In the genomic region with DNA sequence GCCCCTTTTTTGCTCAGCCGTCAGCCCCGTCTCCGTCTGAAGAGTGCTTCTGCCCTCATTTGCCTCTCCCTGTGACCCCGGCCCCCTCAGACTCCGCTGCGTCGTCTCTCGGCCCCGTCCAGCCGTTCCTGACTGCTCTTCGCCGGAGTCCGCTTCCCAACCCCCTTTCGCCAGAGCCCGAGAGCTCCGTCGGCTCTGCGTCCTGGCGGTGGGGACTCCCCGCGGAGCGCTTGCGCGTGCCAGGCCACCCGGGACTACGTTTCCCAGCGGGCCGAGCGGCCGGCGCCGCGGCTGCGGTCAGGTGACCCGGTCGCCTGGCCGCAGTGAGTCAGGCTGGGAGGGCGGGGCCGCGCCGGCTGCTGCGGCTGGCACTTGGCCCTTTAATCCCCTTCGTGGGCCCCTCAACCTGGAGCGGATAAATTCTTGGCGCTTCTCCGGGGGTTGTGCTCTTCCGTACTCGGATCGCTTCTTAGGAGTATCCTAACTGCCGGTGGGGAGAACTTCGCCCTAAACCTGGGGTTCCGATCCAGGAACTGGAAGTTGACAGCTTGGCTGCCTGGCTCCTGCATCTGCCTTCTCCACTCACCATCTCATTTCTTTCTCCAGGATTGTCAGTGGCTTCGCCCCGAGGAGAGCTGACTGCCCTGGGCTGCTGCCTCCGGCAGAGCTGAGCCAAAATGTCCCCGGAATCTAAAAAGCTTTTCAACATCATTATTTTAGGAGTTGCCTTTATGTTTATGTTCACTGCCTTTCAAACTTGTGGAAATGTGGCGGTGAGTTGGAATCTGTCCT, we compare ENCODE assay signal across 1 cellular context.
TF ChIP-seq lines count a peak whose summit lies in the region.

A gene (plus strand): TSS at position 444 of the 792 bp plus-strand sequence. CDS start 234 bp downstream, at position 678.

TF ChIP-seq in SK-N-SH, 30 proteins besides CTCF, POLR2A, EP300 and RAD21:
- TF ChIP-seq GABPA (IDR thresholded peaks at IDR 0.05; ENCODE audit: low read depth) (no peak), EZH2phosphoT487 (IDR thresholded peaks at IDR 0.05; ENCODE audit: borderline replicate concordance, low read depth) (no peak), YY1 (IDR thresholded peaks at IDR 0.05; ENCODE audit: low read depth) (no peak), TCF12 (IDR thresholded peaks at IDR 0.05) (no peak; the same call in 1 of the 2 replicates), TEAD4 (IDR thresholded peaks at IDR 0.05; ENCODE audit: borderline replicate concordance, insufficient read depth) (no peak), TAF1 (IDR thresholded peaks at IDR 0.05; ENCODE audit: borderline replicate concordance, low read depth, low read length) (peak; percentile 22; the same call in 1 of the 2 replicates), RFX5 (IDR thresholded peaks at IDR 0.05; ENCODE audit: low read length) (no peak; the same call in 1 of the 2 replicates), NRF1 (IDR thresholded peaks at IDR 0.05; ENCODE audit: low read depth, low read length) (peak; percentile 84), GATA2 (CRISPR knock-in tag; IDR thresholded peaks at IDR 0.05) (no peak), ELF1 (IDR thresholded peaks at IDR 0.05) (0 out of 2 replicates have a peak, but pooled peaks have one; percentile 17), MXI1 (IDR thresholded peaks at IDR 0.05; ENCODE audit: low read depth, low read length) (peak; percentile 94), FOXJ3 (CRISPR knock-in tag; IDR thresholded peaks at IDR 0.05) (peak; percentile 13; the same call in 1 of the 2 replicates), CHD2 (IDR thresholded peaks at IDR 0.05; ENCODE audit: low read length, partially characterized antibody) (no peak), RXRA (IDR thresholded peaks at IDR 0.05; ENCODE audit: borderline replicate concordance, low read depth) (peak; percentile 74; the same call in 1 of the 2 replicates), FOXM1 (IDR thresholded peaks at IDR 0.05; ENCODE audit: low read depth) (peak; percentile 8; the same call in 1 of the 2 replicates), JUND (IDR thresholded peaks at IDR 0.05) (peak; percentile 62; the same call in 1 of the 2 replicates), SIN3A (IDR thresholded peaks at IDR 0.05; ENCODE audit: borderline replicate concordance, low read depth, low read length) (peak; percentile 87), NFIC (IDR thresholded peaks at IDR 0.05; ENCODE audit: borderline replicate concordance) (peak; percentile 82), MEF2A (IDR thresholded peaks at IDR 0.05; ENCODE audit: borderline replicate concordance, low read depth) (no peak), SMC3 (IDR thresholded peaks at IDR 0.05; ENCODE audit: low read depth, low read length) (no peak), RCOR1 (IDR thresholded peaks at IDR 0.05; ENCODE audit: low read length) (no peak), POLR2AphosphoS5 (IDR thresholded peaks at IDR 0.05; ENCODE audit: low read depth, low read length) (peak; percentile 32; the same call in 1 of the 2 replicates), FOSL2 (IDR thresholded peaks at IDR 0.05; ENCODE audit: borderline replicate concordance, low read depth) (peak; percentile 78; the same call in 1 of the 2 replicates)
- TF ChIP-seq, protein P1, sequence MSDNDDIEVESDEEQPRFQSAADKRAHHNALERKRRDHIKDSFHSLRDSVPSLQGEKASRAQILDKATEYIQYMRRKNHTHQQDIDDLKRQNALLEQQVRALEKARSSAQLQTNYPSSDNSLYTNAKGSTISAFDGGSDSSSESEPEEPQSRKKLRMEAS (IDR thresholded peaks at IDR 0.05; ENCODE audit: low read depth) = peak; percentile 56
- TF ChIP-seq, protein P2, sequence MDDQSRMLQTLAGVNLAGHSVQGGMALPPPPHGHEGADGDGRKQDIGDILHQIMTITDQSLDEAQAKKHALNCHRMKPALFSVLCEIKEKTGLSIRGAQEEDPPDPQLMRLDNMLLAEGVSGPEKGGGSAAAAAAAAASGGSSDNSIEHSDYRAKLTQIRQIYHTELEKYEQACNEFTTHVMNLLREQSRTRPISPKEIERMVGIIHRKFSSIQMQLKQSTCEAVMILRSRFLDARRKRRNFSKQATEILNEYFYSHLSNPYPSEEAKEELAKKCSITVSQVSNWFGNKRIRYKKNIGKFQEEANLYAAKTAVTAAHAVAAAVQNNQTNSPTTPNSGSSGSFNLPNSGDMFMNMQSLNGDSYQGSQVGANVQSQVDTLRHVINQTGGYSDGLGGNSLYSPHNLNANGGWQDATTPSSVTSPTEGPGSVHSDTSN (IDR thresholded peaks at IDR 0.05) = no peak; the same call in 1 of the 2 replicates
- TF ChIP-seq, protein P3, sequence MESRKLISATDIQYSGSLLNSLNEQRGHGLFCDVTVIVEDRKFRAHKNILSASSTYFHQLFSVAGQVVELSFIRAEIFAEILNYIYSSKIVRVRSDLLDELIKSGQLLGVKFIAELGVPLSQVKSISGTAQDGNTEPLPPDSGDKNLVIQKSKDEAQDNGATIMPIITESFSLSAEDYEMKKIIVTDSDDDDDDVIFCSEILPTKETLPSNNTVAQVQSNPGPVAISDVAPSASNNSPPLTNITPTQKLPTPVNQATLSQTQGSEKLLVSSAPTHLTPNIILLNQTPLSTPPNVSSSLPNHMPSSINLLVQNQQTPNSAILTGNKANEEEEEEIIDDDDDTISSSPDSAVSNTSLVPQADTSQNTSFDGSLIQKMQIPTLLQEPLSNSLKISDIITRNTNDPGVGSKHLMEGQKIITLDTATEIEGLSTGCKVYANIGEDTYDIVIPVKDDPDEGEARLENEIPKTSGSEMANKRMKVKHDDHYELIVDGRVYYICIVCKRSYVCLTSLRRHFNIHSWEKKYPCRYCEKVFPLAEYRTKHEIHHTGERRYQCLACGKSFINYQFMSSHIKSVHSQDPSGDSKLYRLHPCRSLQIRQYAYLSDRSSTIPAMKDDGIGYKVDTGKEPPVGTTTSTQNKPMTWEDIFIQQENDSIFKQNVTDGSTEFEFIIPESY (IDR thresholded peaks at IDR 0.05; ENCODE audit: borderline replicate concordance, low read depth) = peak; percentile 52
- TF ChIP-seq, protein P4, sequence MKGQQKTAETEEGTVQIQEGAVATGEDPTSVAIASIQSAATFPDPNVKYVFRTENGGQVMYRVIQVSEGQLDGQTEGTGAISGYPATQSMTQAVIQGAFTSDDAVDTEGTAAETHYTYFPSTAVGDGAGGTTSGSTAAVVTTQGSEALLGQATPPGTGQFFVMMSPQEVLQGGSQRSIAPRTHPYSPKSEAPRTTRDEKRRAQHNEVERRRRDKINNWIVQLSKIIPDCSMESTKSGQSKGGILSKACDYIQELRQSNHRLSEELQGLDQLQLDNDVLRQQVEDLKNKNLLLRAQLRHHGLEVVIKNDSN (IDR thresholded peaks at IDR 0.05; ENCODE audit: borderline replicate concordance, low read depth) = peak; percentile 98
- TF ChIP-seq, protein P5, sequence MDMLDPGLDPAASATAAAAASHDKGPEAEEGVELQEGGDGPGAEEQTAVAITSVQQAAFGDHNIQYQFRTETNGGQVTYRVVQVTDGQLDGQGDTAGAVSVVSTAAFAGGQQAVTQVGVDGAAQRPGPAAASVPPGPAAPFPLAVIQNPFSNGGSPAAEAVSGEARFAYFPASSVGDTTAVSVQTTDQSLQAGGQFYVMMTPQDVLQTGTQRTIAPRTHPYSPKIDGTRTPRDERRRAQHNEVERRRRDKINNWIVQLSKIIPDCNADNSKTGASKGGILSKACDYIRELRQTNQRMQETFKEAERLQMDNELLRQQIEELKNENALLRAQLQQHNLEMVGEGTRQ (IDR thresholded peaks at IDR 0.05; ENCODE audit: borderline replicate concordance, low read depth, low read length) = peak; percentile 91
- TF ChIP-seq, protein P6, sequence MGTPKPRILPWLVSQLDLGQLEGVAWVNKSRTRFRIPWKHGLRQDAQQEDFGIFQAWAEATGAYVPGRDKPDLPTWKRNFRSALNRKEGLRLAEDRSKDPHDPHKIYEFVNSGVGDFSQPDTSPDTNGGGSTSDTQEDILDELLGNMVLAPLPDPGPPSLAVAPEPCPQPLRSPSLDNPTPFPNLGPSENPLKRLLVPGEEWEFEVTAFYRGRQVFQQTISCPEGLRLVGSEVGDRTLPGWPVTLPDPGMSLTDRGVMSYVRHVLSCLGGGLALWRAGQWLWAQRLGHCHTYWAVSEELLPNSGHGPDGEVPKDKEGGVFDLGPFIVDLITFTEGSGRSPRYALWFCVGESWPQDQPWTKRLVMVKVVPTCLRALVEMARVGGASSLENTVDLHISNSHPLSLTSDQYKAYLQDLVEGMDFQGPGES (IDR thresholded peaks at IDR 0.05; ENCODE audit: low read depth, low read length) = no peak
- TF ChIP-seq, protein P7, sequence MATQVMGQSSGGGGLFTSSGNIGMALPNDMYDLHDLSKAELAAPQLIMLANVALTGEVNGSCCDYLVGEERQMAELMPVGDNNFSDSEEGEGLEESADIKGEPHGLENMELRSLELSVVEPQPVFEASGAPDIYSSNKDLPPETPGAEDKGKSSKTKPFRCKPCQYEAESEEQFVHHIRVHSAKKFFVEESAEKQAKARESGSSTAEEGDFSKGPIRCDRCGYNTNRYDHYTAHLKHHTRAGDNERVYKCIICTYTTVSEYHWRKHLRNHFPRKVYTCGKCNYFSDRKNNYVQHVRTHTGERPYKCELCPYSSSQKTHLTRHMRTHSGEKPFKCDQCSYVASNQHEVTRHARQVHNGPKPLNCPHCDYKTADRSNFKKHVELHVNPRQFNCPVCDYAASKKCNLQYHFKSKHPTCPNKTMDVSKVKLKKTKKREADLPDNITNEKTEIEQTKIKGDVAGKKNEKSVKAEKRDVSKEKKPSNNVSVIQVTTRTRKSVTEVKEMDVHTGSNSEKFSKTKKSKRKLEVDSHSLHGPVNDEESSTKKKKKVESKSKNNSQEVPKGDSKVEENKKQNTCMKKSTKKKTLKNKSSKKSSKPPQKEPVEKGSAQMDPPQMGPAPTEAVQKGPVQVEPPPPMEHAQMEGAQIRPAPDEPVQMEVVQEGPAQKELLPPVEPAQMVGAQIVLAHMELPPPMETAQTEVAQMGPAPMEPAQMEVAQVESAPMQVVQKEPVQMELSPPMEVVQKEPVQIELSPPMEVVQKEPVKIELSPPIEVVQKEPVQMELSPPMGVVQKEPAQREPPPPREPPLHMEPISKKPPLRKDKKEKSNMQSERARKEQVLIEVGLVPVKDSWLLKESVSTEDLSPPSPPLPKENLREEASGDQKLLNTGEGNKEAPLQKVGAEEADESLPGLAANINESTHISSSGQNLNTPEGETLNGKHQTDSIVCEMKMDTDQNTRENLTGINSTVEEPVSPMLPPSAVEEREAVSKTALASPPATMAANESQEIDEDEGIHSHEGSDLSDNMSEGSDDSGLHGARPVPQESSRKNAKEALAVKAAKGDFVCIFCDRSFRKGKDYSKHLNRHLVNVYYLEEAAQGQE (IDR thresholded peaks at IDR 0.05; ENCODE audit: low read depth, low read length) = 0 out of 2 replicates have a peak, but pooled peaks have one; percentile 4
